In genomic region chr13:72043361-72043760, GRCh38 we compare ENCODE assay signal across 29 cellular contexts.
"Had no signal": no experiment of that assay in that cellular context is flagged by ENCODE, and none has a peak within 500 bp of the region (broad histone marks: within the 10 kb centered on the region; RNA-seq: fewer than 3 reads in every experiment).

No MANE protein-coding gene starts in this region.

- H3K4me3 ChIP-seq: pancreas, psoas muscle, skin epidermis, smooth muscle cell, spleen, thoracic aorta, thyroid gland, tibial nerve, upper lobe of left lung, vagina had no signal

- H3K27ac ChIP-seq: neutrophil, pancreas, psoas muscle, skin epidermis, spleen, thoracic aorta, thyroid gland, tibial nerve, upper lobe of left lung, vagina had no signal

- H3K36me3 ChIP-seq: neutrophil, pancreas, spleen, thoracic aorta, thyroid gland, tibial nerve, upper lobe of left lung, vagina had no signal

- FAIRE-seq: pancreas, urothelium cell line had no signal

- ATAC-seq: naive thymus-derived CD8-positive, alpha-beta T cell; natural killer cell treated with Interleukin-12 subunit alpha and Interleukin-12 subunit beta and Interleukin-15 and Interleukin-18, amount 100 ng/mL, for 72 hours; psoas muscle; right cardiac atrium; sciatic nerve; stimulated activated memory B cell treated with anti-CD40 and anti-IgM and Interleukin-4, amounts not matched to agents 10 μg/mL and 1 μg/mL and 100 μg/mL, for 72 hours; stimulated activated naive CD8-positive, alpha-beta T cell treated with anti-CD3 and anti-CD28 coated beads, Interleukin-15, amount 100 ng/mL, for 72 hours; stimulated activated naive CD8-positive, alpha-beta T cell treated with anti-CD3 and anti-CD28 coated beads, Interleukin-15, Interleukin-2, amounts not matched to agents 100 U/mL and 50 U/mL, for 24 hours had no signal

- H3K27me3 ChIP-seq: neutrophil, pancreas, spleen, thyroid gland, tibial nerve, upper lobe of left lung, vagina had no signal

- H3K4me2 ChIP-seq: smooth muscle cell had no signal

- H3K9me3 ChIP-seq: neutrophil, pancreas, psoas muscle, thoracic aorta, thyroid gland, tibial nerve, upper lobe of left lung, vagina had no signal

- H3K4me1 ChIP-seq: pancreas, psoas muscle, spleen, thyroid gland, tibial nerve, upper lobe of left lung, vagina had no signal

- DNase-seq: naive thymus-derived CD8-positive, alpha-beta T cell; nephron progenitor cell; nucleus accumbens; pancreas; posterior cingulate gyrus; psoas muscle; right cardiac atrium; spleen; stimulated activated CD4-positive, alpha-beta T cell treated with anti-CD3 and anti-CD28 coated beads, Interleukin-12 subunit alpha, Interleukin-12 subunit beta, amount 100 ng/mL, for 4 hours; stimulated activated CD4-positive, alpha-beta T cell treated with anti-CD3 and anti-CD28 coated beads, Interleukin-1b, Interleukin-23, amount 100 ng/mL, for 48 hours; stimulated activated CD4-positive, alpha-beta T cell treated with anti-CD3 and anti-CD28 coated beads, Interleukin-4, amount 100 ng/mL, for 1 hour; stimulated activated CD4-positive, alpha-beta T cell treated with anti-CD3 and anti-CD28 coated beads, Interleukin-4, amount 100 ng/mL, for 4 hours; stimulated activated CD8-positive, alpha-beta memory T cell treated with anti-CD3 and anti-CD28 coated beads, Interleukin-4, amount 100 ng/mL, for 48 hours; stimulated activated naive CD4-positive, alpha-beta T cell; stimulated activated naive CD8-positive, alpha-beta T cell treated with anti-CD3 and anti-CD28 coated beads, Interleukin-15, amount 100 ng/mL, for 72 hours; stimulated activated naive CD8-positive, alpha-beta T cell treated with anti-CD3 and anti-CD28 coated beads, Interleukin-15, Interleukin-2, amounts not matched to agents 100 U/mL and 50 U/mL, for 24 hours; thyroid gland; trophoblast cell; upper lobe of left lung had no signal
